ENCODE assay signal across 21 cellular contexts in the genomic region with DNA sequence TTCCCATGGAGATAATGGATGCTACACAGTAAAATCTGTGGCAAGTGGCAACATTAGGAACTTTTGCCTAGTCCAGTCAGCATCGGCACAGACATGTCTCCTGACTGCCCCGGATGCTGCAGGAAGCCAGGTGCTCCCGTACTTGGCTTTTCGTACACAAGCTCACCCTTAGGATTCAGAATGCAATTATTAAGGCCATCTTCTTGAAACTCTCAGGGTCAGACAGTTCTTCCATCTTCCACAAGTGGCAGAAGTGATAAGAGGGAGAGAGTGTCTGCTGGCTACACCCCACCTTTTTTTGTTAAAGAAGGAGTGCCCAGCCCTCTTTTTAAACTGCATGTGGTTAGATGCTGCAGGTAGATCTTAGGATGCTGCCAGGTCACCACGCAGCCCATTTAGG.
"Had no signal": no experiment of that assay in that cellular context is flagged by ENCODE, and none has a peak within 500 bp of the region (broad histone marks: within the 10 kb centered on the region; RNA-seq: fewer than 3 reads in every experiment).

No MANE protein-coding gene starts in this region.

- H3K4me3 ChIP-seq: coronary artery, gastrocnemius medialis, left ventricle myocardium inferior, prostate gland, right atrium auricular region, upper lobe of right lung had no signal

- H3K4me3 Mint-ChIP-seq: activated T-cell treated with anti-CD3 and anti-CD28 coated beads, Interleukin-2, amount 50 U/mL, for 72 hours; central memory CD8-positive, alpha-beta T cell; neural crest cell had no signal

- DNase-seq: activated effector memory CD4-positive, alpha-beta T cell treated with anti-CD3 and anti-CD28 coated beads, Interleukin-2, amount 50 U/mL, for 16 hours; activated naive CD4-positive, alpha-beta T cell treated with anti-CD3 and anti-CD28 coated beads, Interleukin-2, amount 50 U/mL, for 16 hours; activated T-cell treated with anti-CD3 and anti-CD28 coated beads, Interleukin-2, amount 50 U/mL, for 72 hours; aorta; gastrocnemius medialis; head of caudate nucleus; kidney glomerular epithelial cell; left ventricle myocardium inferior; mammary epithelial cell; stimulated activated CD4-positive, alpha-beta T cell treated with anti-CD3 and anti-CD28 coated beads, Interleukin-12 subunit alpha, Interleukin-12 subunit beta, amount 100 ng/mL, for 4 hours; stimulated activated CD4-positive, alpha-beta T cell treated with anti-CD3 and anti-CD28 coated beads, Interleukin-1b, Interleukin-23, amount 100 ng/mL, for 48 hours; stimulated activated CD8-positive, alpha-beta memory T cell treated with anti-CD3 and anti-CD28 coated beads, Interleukin-4, amount 100 ng/mL, for 48 hours; stimulated activated naive CD4-positive, alpha-beta T cell; T1000; upper lobe of right lung had no signal

- H3K27ac Mint-ChIP-seq: activated T-cell treated with anti-CD3 and anti-CD28 coated beads, Interleukin-2, amount 50 U/mL, for 72 hours had no signal

- H3K4me1 ChIP-seq: gastrocnemius medialis, left ventricle myocardium inferior, prostate gland, right atrium auricular region, upper lobe of right lung had no signal

- H3K9me3 ChIP-seq: gastrocnemius medialis, left ventricle myocardium inferior, prostate gland, right atrium auricular region, upper lobe of right lung had no signal

- ATAC-seq: activated CD4-positive, CD25-positive, alpha-beta regulatory T cell treated with anti-CD3 and anti-CD28 coated beads, Interleukin-2, amount 50 U/mL, for 24 hours; activated T-cell treated with anti-CD3 and anti-CD28 coated beads, Interleukin-2, amount 50 U/mL, for 72 hours; gastrocnemius medialis; upper lobe of right lung had no signal

- H3K27ac ChIP-seq: coronary artery, gastrocnemius medialis, left ventricle myocardium inferior, prostate gland, right atrium auricular region, upper lobe of right lung had no signal

- H3K4me1 Mint-ChIP-seq: central memory CD8-positive, alpha-beta T cell had no signal

- H3K27me3 ChIP-seq: gastrocnemius medialis, right atrium auricular region, upper lobe of right lung had no signal

- H3K9me3 Mint-ChIP-seq: neural crest cell had no signal

- H3K27me3 Mint-ChIP-seq: central memory CD8-positive, alpha-beta T cell had no signal

- H3K36me3 ChIP-seq: gastrocnemius medialis, left ventricle myocardium inferior, prostate gland, right atrium auricular region, upper lobe of right lung had no signal
